22 cellular contexts compared by ENCODE assay signal in genomic region chr6:130851026-130851425, GRCh38. TPM values are rescaled to one million over a fixed set of nuclear protein-coding genes. Genes with fewer than 3 reads are reported as not detected.
"Had no signal": no experiment of that assay in that cellular context is flagged by ENCODE, and none has a peak within 500 bp of the region (broad histone marks: within the 10 kb centered on the region; RNA-seq: fewer than 3 reads in every experiment).

No MANE protein-coding gene starts in this region.

- H3K4me3 ChIP-seq: smooth muscle cell, thoracic aorta, upper lobe of left lung had no signal

- ATAC-seq: activated CD8-positive, alpha-beta memory T cell treated with anti-CD3 and anti-CD28 coated beads, Interleukin-2, amount 10 ng/mL, durations not matched to agents 7 days and 5 days; esophagus mucosa; left cardiac atrium; natural killer cell treated with Interleukin-12 subunit alpha and Interleukin-12 subunit beta and Interleukin-15 and Interleukin-18, amount 100 ng/mL, for 72 hours; sciatic nerve; WTC11 had no signal

- H3K4me2 ChIP-seq: smooth muscle cell had no signal

- H3K4me1 ChIP-seq: parathyroid adenoma had no signal

- DNase-seq: activated CD4-positive, alpha-beta memory T cell treated with anti-CD3 and anti-CD28 coated beads, Interleukin-2, amount 10 ng/mL, durations not matched to agents 7 days and 5 days; activated CD4-positive, alpha-beta T cell treated with anti-CD3 and anti-CD28 coated beads for 48 hours; activated CD8-positive, alpha-beta memory T cell treated with anti-CD3 and anti-CD28 coated beads, Interleukin-2, amount 10 ng/mL, durations not matched to agents 7 days and 5 days; activated naive CD4-positive, alpha-beta T cell; activated naive CD8-positive, alpha-beta T cell treated with anti-CD3 and anti-CD28 coated beads, Interleukin-2, amount 10 ng/mL, durations not matched to agents 7 days and 5 days; aorta; brain microvascular endothelial cell; central memory CD4-positive, alpha-beta T cell; left cardiac atrium; stimulated activated CD4-positive, alpha-beta T cell treated with anti-CD3 and anti-CD28 coated beads, Interleukin-4, amount 100 ng/mL, for 1 hour; upper lobe of left lung had no signal

- H3K79me2 ChIP-seq: parathyroid adenoma had no signal

- H3K36me3 ChIP-seq: brain microvascular endothelial cell had no signal

- H3K9me3 ChIP-seq: thoracic aorta, upper lobe of left lung had no signal

- H3K27me3 ChIP-seq: brain microvascular endothelial cell, upper lobe of left lung had no signal

- H3K27ac ChIP-seq: brain microvascular endothelial cell, parathyroid adenoma, thoracic aorta, upper lobe of left lung had no signal

- H3K9ac ChIP-seq: parathyroid adenoma had no signal

- FAIRE-seq: colon, endometrium had no signal

- H2AFZ ChIP-seq: parathyroid adenoma had no signal

RNA-seq across cellular contexts. Expression of gene SMLR1, which starts 23.8 kb away (rescaled TPM):
- total RNA-seq: activated CD4-positive, alpha-beta memory T cell treated with anti-CD3 and anti-CD28 coated beads, Interleukin-2, amount 10 ng/mL, durations not matched to agents 7 days and 5 days; activated CD8-positive, alpha-beta memory T cell treated with anti-CD3 and anti-CD28 coated beads, Interleukin-2, amount 10 ng/mL, durations not matched to agents 7 days and 5 days; activated naive CD8-positive, alpha-beta T cell treated with anti-CD3 and anti-CD28 coated beads, Interleukin-2, amount 10 ng/mL, durations not matched to agents 7 days and 5 days; aorta; esophagus mucosa; glomerular endothelial cell; left cardiac atrium; lower leg skin; natural killer cell treated with Interleukin-12 subunit alpha and Interleukin-12 subunit beta and Interleukin-15 and Interleukin-18, amount 100 ng/mL, for 72 hours; sciatic nerve; smooth muscle cell; thoracic aorta; WTC11 had no signal
- polyA plus RNA-seq: smooth muscle cell had no signal
